22 cellular contexts compared by ENCODE assay signal in the genomic region with DNA sequence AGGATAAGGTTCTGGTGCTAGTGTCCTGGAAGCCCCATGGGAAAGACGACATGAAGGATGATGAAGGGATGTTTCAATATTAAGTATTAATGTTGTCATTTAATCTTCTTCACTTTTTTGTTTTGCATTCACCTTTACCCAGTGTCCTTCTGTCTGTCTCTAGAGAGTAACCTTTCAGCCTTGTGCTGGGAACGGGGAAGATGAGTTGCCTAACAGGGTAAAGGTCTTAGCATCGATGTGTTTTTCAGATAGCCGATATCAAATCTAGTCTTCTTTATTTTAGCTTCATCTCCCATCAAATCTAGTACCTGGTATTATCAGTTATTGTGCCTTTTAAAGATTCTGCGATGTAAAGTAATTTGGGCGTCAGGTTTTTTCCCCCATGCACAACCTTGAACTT.
"Had no signal": no experiment of that assay in that cellular context is flagged by ENCODE, and none has a peak within 500 bp of the region (broad histone marks: within the 10 kb centered on the region; RNA-seq: fewer than 3 reads in every experiment).

No MANE protein-coding gene starts in this region.

- H3K4me1 ChIP-seq: foreskin keratinocyte, left ventricle myocardium inferior, lower lobe of right lung had no signal

- H3K4me3 ChIP-seq: coronary artery, dorsolateral prefrontal cortex, esophagus muscularis mucosa, gastroesophageal sphincter, heart left ventricle, hepatocyte, left ventricle myocardium inferior, lower lobe of right lung, mucosa of descending colon had no signal

- ATAC-seq: foreskin keratinocyte, gastroesophageal sphincter, heart left ventricle, left cardiac atrium, lower lobe of right lung, mucosa of descending colon had no signal

- FAIRE-seq: colon, endothelial cell of umbilical vein, frontal cortex, islet of Langerhans, keratinocyte had no signal

- H3K9me3 ChIP-seq: esophagus muscularis mucosa, gastroesophageal sphincter, heart left ventricle, left ventricle myocardium inferior, lower lobe of right lung, mucosa of descending colon had no signal

- DNase-seq: dermis blood vessel endothelial cell; dorsolateral prefrontal cortex; effector CD4-positive, alpha-beta T cell; effector memory CD4-positive, alpha-beta T cell; foreskin keratinocyte; heart left ventricle; hypothalamus; left cardiac atrium; left ventricle myocardium inferior; lower lobe of right lung; mesenchymal stem cell; mucosa of descending colon; naive B cell had no signal

- H3K4me2 ChIP-seq: hepatocyte had no signal

- H3K27ac ChIP-seq: coronary artery, dorsolateral prefrontal cortex, esophagus muscularis mucosa, foreskin keratinocyte, gastroesophageal sphincter, heart left ventricle, hepatocyte, left ventricle myocardium inferior, lower lobe of right lung had no signal
